Comparison of ENCODE assay signal across 8 cellular contexts in genomic region chr20:31870703-31871601, GRCh38. TPM values are rescaled to one million over a fixed set of nuclear protein-coding genes. Genes with fewer than 3 reads are reported as not detected.
DNase-seq lines count a peak whose midpoint lies in the region; TF ChIP-seq lines count a peak whose summit lies in the region.

No MANE protein-coding gene starts in this region.

- H3K9ac ChIP-seq in BLaER1 treated with 17β-estradiol and CSF1 and Interleukin-3, amounts not matched to agents 10 nM and 100 nM: peak overlapping the region; percentile 69 to 87 (median 78)
- H3K9ac ChIP-seq in KMS-11: no peak overlapping the region

- 13 to 14% methylated on average over 25 of the region's 25 CpGs for WGBS in ectodermal cell, 2 experiments

- no peaks in the 10 kb centered on the region for H3K36me3 Mint-ChIP-seq in neural crest cell (ENCODE audit: low read depth)

- peaks cover 25% of the 10 kb centered on the region for H3K4me1 Mint-ChIP-seq in neural crest cell

- H3K27ac Mint-ChIP-seq in neural crest cell (ENCODE audit: unreplicated experiment): peak overlapping the region; percentile 83

- peak overlapping the region; percentile 93 for H3K4me3 Mint-ChIP-seq in neural crest cell

- H3K79me2 ChIP-seq in KMS-11 (ENCODE audit: insufficient read depth, low read depth): no peaks in the 10 kb centered on the region

- no peak for TF ChIP-seq CTCF in KMS-11 (conservative IDR thresholded peaks at IDR 0.05; ENCODE audit: low read depth, low read length)
- TF ChIP-seq CTCF in neural crest cell (conservative IDR thresholded peaks at IDR 0.05): no peak

- H3K4me1 ChIP-seq in BLaER1 treated with 17β-estradiol and CSF1 and Interleukin-3, amounts not matched to agents 10 nM and 100 nM: peaks cover 30 to 59% (median 50%) of the 10 kb centered on the region in 10 experiments
- H3K4me1 ChIP-seq in KMS-11 (ENCODE audit: low read depth, poor library complexity, severe bottlenecking): peaks cover 3% of the 10 kb centered on the region
- H3K4me1 ChIP-seq in ectodermal cell (ENCODE audit: control insufficient read depth, insufficient read depth, low read length): peaks cover 7% of the 10 kb centered on the region

- peaks cover 0 to 7% (median 0%) of the 10 kb centered on the region in 11 experiments; a peak in 1 of 22 replicates for H4K20me1 ChIP-seq in BLaER1 treated with 17β-estradiol and CSF1 and Interleukin-3, amounts not matched to agents 10 nM and 100 nM
- H4K20me1 ChIP-seq in KMS-11 (ENCODE audit: insufficient read depth): no peaks in the 10 kb centered on the region

- H3K27ac ChIP-seq in BLaER1 treated with 17β-estradiol and CSF1 and Interleukin-3, amounts not matched to agents 10 nM and 100 nM: peak overlapping the region; percentile 39 to 72 (median 67)
- H3K27ac ChIP-seq in KMS-11 (no peak overlapping the region), ectodermal cell (ENCODE audit: insufficient read depth, low read depth, low read length, poor library complexity, severe bottlenecking) (no peak overlapping the region)

- DNase-seq in neural crest cell (ENCODE audit: low read depth, low spot score): no peak
- no peak for DNase-seq in activated effector memory CD4-positive, alpha-beta T cell treated with anti-CD3 and anti-CD28 coated beads, Interleukin-2, amount 50 U/mL, for 16 hours
- DNase-seq in SK-N-DZ (ENCODE audit: low spot score): no peak
- no peak for DNase-seq in NCI-H2171 (lab: John Stamatoyannopoulos, UW)
- no peak for DNase-seq in central memory CD4-positive, alpha-beta T cell

- peak overlapping the region; percentile 63 to 78 (median 72) for H3K4me3 ChIP-seq in BLaER1 treated with 17β-estradiol and CSF1 and Interleukin-3, amounts not matched to agents 10 nM and 100 nM
- H3K4me3 ChIP-seq in KMS-11 (IDR thresholded peaks at IDR 0.05; ENCODE audit: insufficient read depth, low read depth, low read length): no peak overlapping the region
- peak overlapping the region; percentile 59 for H3K4me3 ChIP-seq in ectodermal cell (ENCODE audit: insufficient read depth, low read depth, low read length)

- H3K27me3 ChIP-seq in BLaER1 treated with 17β-estradiol and CSF1 and Interleukin-3, amounts not matched to agents 10 nM and 100 nM: peaks cover 34 to 44% (median 42%) of the 10 kb centered on the region in 11 experiments
- peaks cover 59% of the 10 kb centered on the region for H3K27me3 ChIP-seq in KMS-11 (ENCODE audit: insufficient read depth, low read depth)
- peaks cover 32% of the 10 kb centered on the region for H3K27me3 ChIP-seq in ectodermal cell (ENCODE audit: control insufficient read depth, insufficient read depth, low read length, poor library complexity, severe bottlenecking)

- no peaks in the 10 kb centered on the region for H3K9me3 Mint-ChIP-seq in neural crest cell

- H3K4me2 ChIP-seq in BLaER1 treated with 17β-estradiol and CSF1 and Interleukin-3, amounts not matched to agents 10 nM and 100 nM: peak overlapping the region; percentile 91 to 99 (median 96)
- H3K4me2 ChIP-seq in KMS-11: peak overlapping the region; percentile 50; the same call in 1 of the 2 replicates

- peaks cover 2% of the 10 kb centered on the region for H3K27me3 Mint-ChIP-seq in neural crest cell (ENCODE audit: low read depth)

- H2AFZ ChIP-seq in KMS-11 (ENCODE audit: low read depth): 0 out of 2 replicates have a peak overlapping the region, but pooled peaks have one; percentile 39

- no peaks in the 10 kb centered on the region for H3K9me3 ChIP-seq in BLaER1 treated with 17β-estradiol and CSF1 and Interleukin-3, amounts not matched to agents 10 nM and 100 nM (replicated peaks in 1 of 11)
- H3K9me3 ChIP-seq in ectodermal cell (ENCODE audit: control insufficient read depth, low read length): no peaks in the 10 kb centered on the region

- H3K36me3 ChIP-seq in BLaER1 treated with 17β-estradiol and CSF1 and Interleukin-3, amounts not matched to agents 10 nM and 100 nM: no peaks in the 10 kb centered on the region
- H3K36me3 ChIP-seq in KMS-11 (ENCODE audit: insufficient read depth) (no peaks in the 10 kb centered on the region), ectodermal cell (ENCODE audit: control insufficient read depth, insufficient read depth, low read length) (no peaks in the 10 kb centered on the region)

RNA-seq across cellular contexts. Expression of gene TTLL9, which starts 0.5 kb away (rescaled TPM):
- polyA plus RNA-seq in ectodermal cell (2013, experiment 1 of 4): 0.70 TPM
- polyA plus RNA-seq in ectodermal cell (2013, experiment 2 of 4): 0.92 TPM
- 0.75 TPM for polyA plus RNA-seq in ectodermal cell (2013, experiment 3 of 4)
- 0.36 TPM for polyA plus RNA-seq in ectodermal cell (2013, experiment 4 of 4)
- total RNA-seq in neural crest cell: 2.9 and 3.3 TPM in 2 replicates
- not detected in 2 replicates for polyA plus RNA-seq in SK-N-DZ (2014; cell fraction: cytosol; rRNA removed)
- polyA plus RNA-seq in SK-N-DZ (2014; cell fraction: nucleus; rRNA removed): 0.28 TPM in 1 of 2 replicates, not detected in the other

RNA-seq across cellular contexts. Expression of gene DUSP15, which starts 0.6 kb away (rescaled TPM):
- polyA plus RNA-seq in ectodermal cell (2013, experiment 1 of 4): 2.5 TPM
- polyA plus RNA-seq in ectodermal cell (2013, experiment 2 of 4): 2.8 TPM
- polyA plus RNA-seq in ectodermal cell (2013, experiment 3 of 4): 1.5 TPM
- polyA plus RNA-seq in ectodermal cell (2013, experiment 4 of 4): 2.6 TPM
- total RNA-seq in neural crest cell: 13.5 and 13.7 TPM in 2 replicates
- 9.7 and 14.3 TPM in 2 replicates for polyA plus RNA-seq in SK-N-DZ (2014; cell fraction: cytosol; rRNA removed)
- 3.3 and 4.7 TPM in 2 replicates for polyA plus RNA-seq in SK-N-DZ (2014; cell fraction: nucleus; rRNA removed)

RNA-seq across cellular contexts. Expression of gene FOXS1, which starts 25.5 kb away (rescaled TPM):
- polyA plus RNA-seq in ectodermal cell (2013, experiment 1 of 4): 0.31 TPM
- 0.14 TPM for polyA plus RNA-seq in ectodermal cell (2013, experiment 2 of 4)
- 0.64 TPM for polyA plus RNA-seq in ectodermal cell (2013, experiment 3 of 4)
- 0.28 TPM for polyA plus RNA-seq in ectodermal cell (2013, experiment 4 of 4)
- total RNA-seq in neural crest cell: not detected in 2 replicates
- polyA plus RNA-seq in SK-N-DZ (2014; cell fraction: cytosol; rRNA removed): 0.65 TPM in 1 of 2 replicates, not detected in the other
- not detected in 2 replicates for polyA plus RNA-seq in SK-N-DZ (2014; cell fraction: nucleus; rRNA removed)

RNA-seq across cellular contexts. Expression of gene MYLK2, which starts 51.8 kb away (rescaled TPM):
- polyA plus RNA-seq in ectodermal cell (2013, experiment 1 of 4): 0.17 TPM
- polyA plus RNA-seq in ectodermal cell (2013, experiment 2 of 4): 0.23 TPM
- 0.11 TPM for polyA plus RNA-seq in ectodermal cell (2013, experiment 3 of 4)
- 0.20 TPM for polyA plus RNA-seq in ectodermal cell (2013, experiment 4 of 4)
- 1.6 and 1.8 TPM in 2 replicates for total RNA-seq in neural crest cell
- 1.6 and 1.7 TPM in 2 replicates for polyA plus RNA-seq in SK-N-DZ (2014; cell fraction: cytosol; rRNA removed)
- 1.1 and 1.7 TPM in 2 replicates for polyA plus RNA-seq in SK-N-DZ (2014; cell fraction: nucleus; rRNA removed)

Comparison
In these comparisons a context has a peak if more than half of its experiments do, and no peak if none do; other contexts are left out.
1. H3K27ac ChIP-seq: peak in BLaER1 treated with 17β-estradiol and CSF1 and Interleukin-3, amounts not matched to agents 10 nM and 100 nM (11 of 11); none in KMS-11 (single experiment) and ectodermal cell (single experiment).